ENCODE assay signal across 8 cellular contexts in the genomic region with DNA sequence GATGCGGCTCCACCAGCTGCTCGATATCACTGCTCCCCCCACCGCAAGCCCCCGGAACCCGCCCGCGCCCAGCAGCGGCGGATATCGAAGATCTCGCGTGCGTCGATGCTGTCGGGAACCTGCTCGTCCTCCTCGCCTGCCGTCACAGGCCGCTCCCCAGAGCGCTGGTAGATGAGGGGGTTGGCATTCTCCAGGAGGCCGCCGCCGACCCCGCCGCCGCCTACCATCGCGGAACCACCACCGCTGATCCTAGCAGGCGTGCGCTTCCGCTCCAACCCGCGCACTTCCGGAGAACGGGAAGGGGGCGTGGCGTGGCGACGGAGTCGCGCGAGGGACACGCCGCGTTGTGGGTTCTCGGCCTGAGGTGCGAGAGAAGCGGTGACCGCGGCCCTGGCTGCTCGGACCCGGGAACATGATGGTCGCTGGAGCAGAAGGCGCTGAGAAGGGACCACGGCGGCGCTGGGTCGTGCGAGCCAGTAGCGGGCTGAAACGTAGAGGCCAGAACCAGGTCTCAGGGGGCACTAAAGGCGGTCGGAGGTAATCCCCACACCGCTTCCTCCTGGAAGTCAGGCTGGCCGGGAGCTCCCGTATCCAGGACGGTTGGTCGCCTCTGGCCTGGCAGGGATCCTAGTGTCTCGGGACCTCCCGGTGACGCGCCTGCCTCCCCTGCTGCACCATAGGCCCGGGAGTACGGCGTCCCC. TPM values are rescaled to one million over a fixed set of nuclear protein-coding genes. Genes with fewer than 3 reads are reported as not detected.
A peak's percentile ranks its signal among the peaks of the same experiment; 100 is the strongest.
DNase-seq lines count a peak whose midpoint lies in the region; ATAC-seq and TF ChIP-seq lines count a peak whose summit lies in the region.

TSS of gene CIAO2B (minus strand) at position 265 of the 701 bp plus-strand sequence. CDS start at position 227, 38 bp downstream.

- H2AFZ ChIP-seq in MM.1S (ENCODE audit: low read length) = peak within 1 kb of the TSS; percentile 68

- H3K27me3 ChIP-seq in HAP-1 (ENCODE audit: low read depth) (no peaks in the 10 kb centered on the region), MM.1S (replicated peaks; ENCODE audit: insufficient read depth, low read length) (no peaks in the 10 kb centered on the region), suprapubic skin (no peaks in the 10 kb centered on the region)

- ATAC-seq in omental fat pad (ENCODE audit: low FRiP score) = peak; percentile 80

- H3K4me1 ChIP-seq in HAP-1 (peaks cover 5% of the 10 kb centered on the region), MM.1S (ENCODE audit: low read length) (0 out of 2 replicates have a peak, but pooled peaks cover 4% of the 10 kb centered on the region), suprapubic skin (peaks cover 37% of the 10 kb centered on the region)

- peak within 1 kb of the TSS; percentile 98 for H3K4me3 Mint-ChIP-seq in activated naive CD4-positive, alpha-beta T cell treated with anti-CD3 and anti-CD28 coated beads, Interleukin-2, amount 50 U/mL, for 24 hours

- no peaks in the 10 kb centered on the region for H4K20me1 ChIP-seq in MM.1S (ENCODE audit: insufficient read depth, low read length)

- in situ Hi-C loops in HAP-1 (cut with MboI; ENCODE audit: low sequenced_read_pairs) = no loop called here

- no peaks in the 10 kb centered on the region for H3K9me3 Mint-ChIP-seq in activated naive CD4-positive, alpha-beta T cell treated with anti-CD3 and anti-CD28 coated beads, Interleukin-2, amount 50 U/mL, for 24 hours

- peaks cover 41% of the 10 kb centered on the region for H3K79me2 ChIP-seq in MM.1S (ENCODE audit: low read length)

- TF ChIP-seq EP300 in suprapubic skin (IDR thresholded peaks at IDR 0.05) = no peak

- peak; percentile 46 for DNase-seq in GF-D8 (lab: John Stamatoyannopoulos, UW)
- DNase-seq in HAP-1 (ENCODE audit: low spot score in 2 of 2) = peak; percentile 60 to 91
- DNase-seq in MM.1S = peak; percentile 90
- peak; percentile 36 for DNase-seq in SKM-1 (lab: John Stamatoyannopoulos, UW; ENCODE audit: unreplicated experiment)
- peak; percentile 80 for DNase-seq in globus pallidus (ENCODE audit: low spot score)
- DNase-seq in omental fat pad (ENCODE audit: low spot score) = peak; percentile 85
- DNase-seq in suprapubic skin (ENCODE audit: low spot score in 2 of 2) = peak; percentile 92 to 94

- peak within 1 kb of the TSS; percentile 98 for H3K27ac Mint-ChIP-seq in activated naive CD4-positive, alpha-beta T cell treated with anti-CD3 and anti-CD28 coated beads, Interleukin-2, amount 50 U/mL, for 24 hours

- WGBS in suprapubic skin = 1% methylated on average over 21 of the region's 76 CpGs

- TF ChIP-seq CTCF in MM.1S (IDR thresholded peaks at IDR 0.05; ENCODE audit: low read length) (no peak), omental fat pad (IDR thresholded peaks at IDR 0.05) (no peak), suprapubic skin (IDR thresholded peaks at IDR 0.05) (no peak)

- H3K9me3 ChIP-seq in HAP-1 = no peaks in the 10 kb centered on the region
- H3K9me3 ChIP-seq in MM.1S (replicated peaks; ENCODE audit: insufficient read depth, low read length) = no peaks in the 10 kb centered on the region
- no peaks in the 10 kb centered on the region for H3K9me3 ChIP-seq in suprapubic skin

- H3K9me2 ChIP-seq in MM.1S (replicated peaks; ENCODE audit: insufficient read depth, low read length) = no peaks in the 10 kb centered on the region

- H3K4me2 ChIP-seq in MM.1S (ENCODE audit: low read depth, low read length) = peak within 1 kb of the TSS; percentile 86

- H3K27ac ChIP-seq in MM.1S (ENCODE audit: low read length) (peak within 1 kb of the TSS; percentile 53), suprapubic skin (peak within 1 kb of the TSS; percentile 92)

- H3F3A ChIP-seq in MM.1S (ENCODE audit: insufficient read depth, low read length) = no peaks in the 10 kb centered on the region; the same call in 1 of the 2 replicates

- peaks cover 52% of the 10 kb centered on the region for H3K4me1 Mint-ChIP-seq in activated naive CD4-positive, alpha-beta T cell treated with anti-CD3 and anti-CD28 coated beads, Interleukin-2, amount 50 U/mL, for 24 hours

- H3K9ac ChIP-seq in MM.1S (ENCODE audit: low read length) = peak within 1 kb of the TSS; percentile 91

- peaks cover 8% of the 10 kb centered on the region for H3K36me3 ChIP-seq in HAP-1 (replicated peaks)
- H3K36me3 ChIP-seq in MM.1S (replicated peaks; ENCODE audit: insufficient read depth, low read length) = no peaks in the 10 kb centered on the region
- peaks cover 8% of the 10 kb centered on the region for H3K36me3 ChIP-seq in suprapubic skin

- peak; percentile 61 to 82 for TF ChIP-seq POLR2A in suprapubic skin (IDR thresholded peaks at IDR 0.05)

- H3K36me3 Mint-ChIP-seq in activated naive CD4-positive, alpha-beta T cell treated with anti-CD3 and anti-CD28 coated beads, Interleukin-2, amount 50 U/mL, for 24 hours = peaks cover 11% of the 10 kb centered on the region

- H3K4me3 ChIP-seq in HAP-1 (peak within 1 kb of the TSS; percentile 71), MM.1S (ENCODE audit: low read length) (peak within 1 kb of the TSS; percentile 93), suprapubic skin (peak within 1 kb of the TSS; percentile 97)

- no peaks in the 10 kb centered on the region for H3K27me3 Mint-ChIP-seq in activated naive CD4-positive, alpha-beta T cell treated with anti-CD3 and anti-CD28 coated beads, Interleukin-2, amount 50 U/mL, for 24 hours

RNA-seq across cellular contexts. Expression of gene CIAO2B, which starts in this region (rescaled TPM):
- total RNA-seq in omental fat pad (10 to 100 TPM; 50.4 to 86.8 (median 70.4) TPM), suprapubic skin (10 to 100 TPM; 34.4 to 69.0 (median 45.0) TPM)

Comparison
In these comparisons a context has a peak if more than half of its experiments do, and no peak if none do; other contexts are left out.
1. Peak in every context shown above with its lines: DNase-seq, ATAC-seq, H3K4me3 ChIP-seq and H3K27ac ChIP-seq.
2. DNase-seq: peak in every context shown above with its lines; median percentile 93 in suprapubic skin; 90 in MM.1S; 85 in omental fat pad; 80 in globus pallidus; 76 in HAP-1; 46 in GF-D8; 36 in SKM-1.